In genomic region chr20:46324960-46325703, GRCh38 we compare ENCODE assay signal across 8 cellular contexts. TPM values are rescaled to one million over a fixed set of nuclear protein-coding genes. Genes with fewer than 3 reads are reported as not detected.
DNase-seq lines count a peak whose midpoint lies in the region; ATAC-seq and TF ChIP-seq lines count a peak whose summit lies in the region.

No MANE protein-coding gene starts in this region.

- no peaks in the 10 kb centered on the region for H3K36me3 Mint-ChIP-seq in glutamatergic neuron (ENCODE audit: unreplicated experiment)
- H3K36me3 Mint-ChIP-seq in activated T-cell treated with anti-CD3 and anti-CD28 coated beads, Interleukin-2, amount 50 U/mL, for 72 hours (ENCODE audit: insufficient read depth in 2 of 2) = no peaks in the 10 kb centered on the region
- H3K36me3 Mint-ChIP-seq in stimulated activated memory B cell treated with anti-CD40 and anti-IgM and Interleukin-4, amounts not matched to agents 10 μg/mL and 1 μg/mL and 100 μg/mL, for 72 hours = no peaks in the 10 kb centered on the region

- TF ChIP-seq CTCF in AG10803 (conservative IDR thresholded peaks at IDR 0.05; ENCODE audit: low read length) (peak; percentile 44), GM12864 (IDR thresholded peaks at IDR 0.05; ENCODE audit: low read depth, low read length, missing control alignments) (peak; percentile 42), PC-3 (conservative IDR thresholded peaks at IDR 0.05; ENCODE audit: low read depth, low read length) (peak; percentile 67), glutamatergic neuron (IDR thresholded peaks at IDR 0.05; ENCODE audit: partially characterized antibody, unreplicated experiment) (peak; percentile 41)

- H3K9me3 ChIP-seq in PC-3 (ENCODE audit: low read length) = no peaks in the 10 kb centered on the region

- H3K4me3 ChIP-seq in AG10803 (ENCODE audit: low read length) = no peak overlapping the region
- H3K4me3 ChIP-seq in GM12864 (ENCODE audit: low read depth, low read length) = no peak overlapping the region
- no peak overlapping the region for H3K4me3 ChIP-seq in PC-3 (ENCODE audit: low read length)

- no peaks in the 10 kb centered on the region for H3K36me3 ChIP-seq in PC-3 (ENCODE audit: low read depth, low read length)

- no peak overlapping the region for H3K4me3 Mint-ChIP-seq in glutamatergic neuron (ENCODE audit: unreplicated experiment)
- no peak overlapping the region for H3K4me3 Mint-ChIP-seq in activated T-cell treated with anti-CD3 and anti-CD28 coated beads, Interleukin-2, amount 50 U/mL, for 72 hours
- no peak overlapping the region for H3K4me3 Mint-ChIP-seq in stimulated activated memory B cell treated with anti-CD40 and anti-IgM and Interleukin-4, amounts not matched to agents 10 μg/mL and 1 μg/mL and 100 μg/mL, for 72 hours

- peaks cover 3% of the 10 kb centered on the region for H3K27me3 Mint-ChIP-seq in glutamatergic neuron (ENCODE audit: unreplicated experiment)
- peaks cover 34% of the 10 kb centered on the region for H3K27me3 Mint-ChIP-seq in activated T-cell treated with anti-CD3 and anti-CD28 coated beads, Interleukin-2, amount 50 U/mL, for 72 hours (ENCODE audit: low read depth)
- peaks cover 55% of the 10 kb centered on the region for H3K27me3 Mint-ChIP-seq in stimulated activated memory B cell treated with anti-CD40 and anti-IgM and Interleukin-4, amounts not matched to agents 10 μg/mL and 1 μg/mL and 100 μg/mL, for 72 hours

- H3K27ac ChIP-seq in PC-3 (ENCODE audit: low read length) = no peak overlapping the region

- POLR2A ChIA-PET in PC-3 (lab: Charles Lee; ENCODE audit: unreplicated experiment) = no interaction called here

- no TSS peak for BruUV-seq in PC-3 (replicated peaks; lab: Mats Ljungman, UMichigan)

- no peaks in the 10 kb centered on the region for H4K20me1 ChIP-seq in PC-3 (ENCODE audit: low read length)

- no peak overlapping the region for H3K9ac ChIP-seq in PC-3 (ENCODE audit: low read length)

- CTCF ChIA-PET in PC-3 (lab: Charles Lee) = interaction anchor here (0.6 to 0.7 kb wide), 2 partner anchors 51 to 284 kb away, joined by 3 read pairs; no protein-coding TSS in a partner anchor

- no peak overlapping the region for H3K4me2 ChIP-seq in PC-3 (ENCODE audit: low read length)

- intact Hi-C loops in PC-3 (cut with micrococcal nuclease) = no loop called here

- H2AFZ ChIP-seq in PC-3 (ENCODE audit: low read length) = no peak overlapping the region

- peak overlapping the region; percentile 12 for H3K27ac Mint-ChIP-seq in glutamatergic neuron (ENCODE audit: unreplicated experiment)
- H3K27ac Mint-ChIP-seq in activated T-cell treated with anti-CD3 and anti-CD28 coated beads, Interleukin-2, amount 50 U/mL, for 72 hours = no peak overlapping the region
- H3K27ac Mint-ChIP-seq in stimulated activated memory B cell treated with anti-CD40 and anti-IgM and Interleukin-4, amounts not matched to agents 10 μg/mL and 1 μg/mL and 100 μg/mL, for 72 hours = no peak overlapping the region

- H3K27me3 ChIP-seq in PC-3 (ENCODE audit: low read length) = peaks cover 2% of the 10 kb centered on the region; the same call in 1 of the 2 replicates

- no peaks in the 10 kb centered on the region for H3K9me3 Mint-ChIP-seq in glutamatergic neuron (ENCODE audit: unreplicated experiment)
- no peaks in the 10 kb centered on the region for H3K9me3 Mint-ChIP-seq in activated T-cell treated with anti-CD3 and anti-CD28 coated beads, Interleukin-2, amount 50 U/mL, for 72 hours
- no peaks in the 10 kb centered on the region for H3K9me3 Mint-ChIP-seq in stimulated activated memory B cell treated with anti-CD40 and anti-IgM and Interleukin-4, amounts not matched to agents 10 μg/mL and 1 μg/mL and 100 μg/mL, for 72 hours

- no peaks in the 10 kb centered on the region; the same call in 1 of the 2 replicates for H3K4me1 ChIP-seq in PC-3 (ENCODE audit: insufficient read depth, low read length)

- peak; percentile 10 for DNase-seq in AG10803 (ENCODE audit: low read depth)
- no peak for DNase-seq in GM12864 (ENCODE audit: low read depth)
- DNase-seq in PC-3 = peak; percentile 59
- no peak for DNase-seq in glutamatergic neuron
- DNase-seq in activated T-cell treated with anti-CD3 and anti-CD28 coated beads, Interleukin-2, amount 50 U/mL, for 72 hours = no peak
- no peak for DNase-seq in ureter (ENCODE audit: low spot score)

- H3K4me1 Mint-ChIP-seq in glutamatergic neuron (ENCODE audit: low read depth, unreplicated experiment) = peaks cover 12% of the 10 kb centered on the region
- no peaks in the 10 kb centered on the region for H3K4me1 Mint-ChIP-seq in activated T-cell treated with anti-CD3 and anti-CD28 coated beads, Interleukin-2, amount 50 U/mL, for 72 hours (ENCODE audit: low read depth)
- H3K4me1 Mint-ChIP-seq in stimulated activated memory B cell treated with anti-CD40 and anti-IgM and Interleukin-4, amounts not matched to agents 10 μg/mL and 1 μg/mL and 100 μg/mL, for 72 hours = no peaks in the 10 kb centered on the region

- ATAC-seq in PC-3 (peak; percentile 62), HG03280 (IDR thresholded peaks at IDR 0.05; ENCODE audit: unreplicated experiment) (no peak)
- no peak for ATAC-seq in activated T-cell treated with anti-CD3 and anti-CD28 coated beads, Interleukin-2, amount 50 U/mL, for 72 hours (replicated peaks in 1 of 2)
- no peak for ATAC-seq in stimulated activated memory B cell treated with anti-CD40 and anti-IgM and Interleukin-4, amounts not matched to agents 10 μg/mL and 1 μg/mL and 100 μg/mL, for 72 hours

- H3F3A ChIP-seq in PC-3 (ENCODE audit: low read length, unreplicated experiment) = no peaks in the 10 kb centered on the region

- H3K9me2 ChIP-seq in PC-3 (replicated peaks; ENCODE audit: low read length) = no peaks in the 10 kb centered on the region

- no peaks in the 10 kb centered on the region for H3K79me2 ChIP-seq in PC-3 (ENCODE audit: low read length)

RNA-seq across cellular contexts. Expression of gene CDH22, which starts 16.8 kb away (rescaled TPM):
- total RNA-seq in PC-3 (2014; rRNA removed) = not detected in 2 replicates
- 7.9 TPM for total RNA-seq in glutamatergic neuron (ENCODE audit: unreplicated experiment)
- not detected for total RNA-seq in activated T-cell treated with anti-CD3 and anti-CD28 coated beads, Interleukin-2, amount 50 U/mL, for 72 hours
- total RNA-seq in ureter = 0.23 TPM

Comparison
In these comparisons a context has a peak if more than half of its experiments do, and no peak if none do; other contexts are left out.
1. DNase-seq: peak in AG10803 (single experiment) and PC-3 (single experiment); none in GM12864 (single experiment), glutamatergic neuron (single experiment), activated T-cell treated with anti-CD3 and anti-CD28 coated beads, Interleukin-2, amount 50 U/mL, for 72 hours (0 of 2) and ureter (single experiment).
2. Peak in every context shown above with its lines, with median percentiles within 50 percentile points of each other: CTCF ChIP-seq.